ENCODE assay signal across 17 cellular contexts in the genomic region with DNA sequence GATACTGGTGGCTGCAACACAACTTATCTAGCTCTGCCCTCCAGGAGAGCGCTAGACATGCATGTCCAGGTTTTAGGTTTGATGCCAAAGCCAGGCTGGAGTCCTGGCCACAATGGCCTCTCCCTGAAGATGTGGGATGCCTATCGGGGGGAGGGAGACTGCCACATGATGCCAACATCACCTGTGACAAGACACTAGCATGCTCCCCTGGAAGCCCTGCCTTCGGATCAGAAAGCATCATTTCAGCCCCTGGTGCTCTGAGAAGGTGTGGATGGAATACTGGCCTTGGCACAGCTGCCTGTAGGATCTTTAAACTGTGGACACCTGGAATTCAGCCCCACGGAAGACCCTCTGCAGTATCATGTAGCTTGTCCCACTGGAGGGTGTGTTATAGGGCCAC.
A peak's percentile ranks its signal among the peaks of the same experiment; 100 is the strongest.
DNase-seq lines count a peak whose midpoint lies in the region; ATAC-seq and TF ChIP-seq lines count a peak whose summit lies in the region.
"Had no signal": no experiment of that assay in that cellular context is flagged by ENCODE, and none has a peak within 500 bp of the region (broad histone marks: within the 10 kb centered on the region; RNA-seq: fewer than 3 reads in every experiment).

No MANE protein-coding gene starts in this region.

- no CpG with 5 or more reads among the region's 4 CpGs for WGBS in neuronal stem cell (ENCODE audit: extremely low coverage in 2 of 2, insufficient read length in 2 of 2, insufficient replicate concordance in 1 of 2), 2 donors

- H3K4ac ChIP-seq in neuronal stem cell (ENCODE audit: low read length) = no peak overlapping the region

- no peaks in the 10 kb centered on the region for H3K27me3 Mint-ChIP-seq in activated CD4-positive, alpha-beta T cell treated with anti-CD3 and anti-CD28 coated beads, Interleukin-2, amount 10 ng/mL, durations not matched to agents 24 days and 14 days
- H3K27me3 Mint-ChIP-seq: B cell; CD4-positive, alpha-beta T cell had no signal

- H3K18ac ChIP-seq in neuronal stem cell (ENCODE audit: low read length) = no peak overlapping the region

- no peak overlapping the region for H3K14ac ChIP-seq in neuronal stem cell (ENCODE audit: low read length)

- H2BK5ac ChIP-seq in neuronal stem cell (ENCODE audit: low read length) = no peak overlapping the region

- H3K27ac Mint-ChIP-seq in activated CD4-positive, alpha-beta T cell treated with anti-CD3 and anti-CD28 coated beads, Interleukin-2, amount 10 ng/mL, durations not matched to agents 24 days and 14 days = no peak overlapping the region
- H3K27ac Mint-ChIP-seq: B cell; CD4-positive, alpha-beta T cell; CD8-positive, alpha-beta T cell had no signal

- peak overlapping the region; percentile 1 for H3K9ac ChIP-seq in neuronal stem cell (ENCODE audit: low read depth, low read length, poor library complexity)
- H3K9ac ChIP-seq: BLaER1 treated with 17β-estradiol and CSF1 and Interleukin-3, amounts not matched to agents 10 nM and 100 nM had no signal

- H3K4me3 ChIP-seq in neuronal stem cell (ENCODE audit: low read length in 2 of 2) (no peak overlapping the region), upper lobe of right lung (no peak overlapping the region)
- H3K4me3 ChIP-seq: A549; BLaER1 treated with 17β-estradiol and CSF1 and Interleukin-3, amounts not matched to agents 10 nM and 100 nM had no signal

- H3K27ac ChIP-seq in neuronal stem cell (replicated peaks; ENCODE audit: low read length) = no peak overlapping the region
- no peak overlapping the region for H3K27ac ChIP-seq in upper lobe of right lung
- H3K27ac ChIP-seq: 22Rv1; A549; BLaER1 treated with 17β-estradiol and CSF1 and Interleukin-3, amounts not matched to agents 10 nM and 100 nM; C4-2B had no signal

- no peak overlapping the region for H4K91ac ChIP-seq in neuronal stem cell (ENCODE audit: low read depth, low read length, poor library complexity)

- H3K36me3 ChIP-seq in neuronal stem cell (replicated peaks in 1 of 2; ENCODE audit: control insufficient read depth in 2 of 2, insufficient read depth in 2 of 2, low read length in 2 of 2) (no peaks in the 10 kb centered on the region), upper lobe of right lung (no peaks in the 10 kb centered on the region)
- H3K36me3 ChIP-seq: BLaER1 treated with 17β-estradiol and CSF1 and Interleukin-3, amounts not matched to agents 10 nM and 100 nM had no signal

- H3K4me2 ChIP-seq in neuronal stem cell (ENCODE audit: insufficient read depth, low read length, poor library complexity, severe bottlenecking) = no peak overlapping the region
- H3K4me2 ChIP-seq: A549; BLaER1 treated with 17β-estradiol and CSF1 and Interleukin-3, amounts not matched to agents 10 nM and 100 nM had no signal

- DNase-seq in activated CD4-positive, alpha-beta T cell treated with anti-CD3 and anti-CD28 coated beads, Interleukin-2, amount 10 ng/mL, durations not matched to agents 24 days and 14 days = peak; percentile 25
- no peak for DNase-seq in activated CD4-positive, alpha-beta T cell treated with anti-CD3 and anti-CD28 coated beads, Interleukin-2, amount 50 U/mL, for 4 hours
- DNase-seq in neuronal stem cell (ENCODE audit: low spot score) = no peak
- DNase-seq in NCI-H128 (lab: John Stamatoyannopoulos, UW; ENCODE audit: unreplicated experiment) = no peak
- no peak for DNase-seq in upper lobe of right lung
- DNase-seq: AML-193; Caco-2; Calu3; CD4-positive, alpha-beta T cell; CD8-positive, alpha-beta T cell; DMS79 treated with DMSO at 0.1 percent for 48 hours; GF-D8 had no signal

- no peak overlapping the region for H3K4me3 Mint-ChIP-seq in activated CD4-positive, alpha-beta T cell treated with anti-CD3 and anti-CD28 coated beads, Interleukin-2, amount 10 ng/mL, durations not matched to agents 24 days and 14 days
- H3K4me3 Mint-ChIP-seq: B cell; CD4-positive, alpha-beta T cell; CD8-positive, alpha-beta T cell had no signal

- H3K79me1 ChIP-seq in neuronal stem cell (ENCODE audit: low read depth, low read length) = no peaks in the 10 kb centered on the region

- TF ChIP-seq CTCF in upper lobe of right lung (IDR thresholded peaks at IDR 0.05) = no peak

- no peak for ATAC-seq in upper lobe of right lung
- ATAC-seq: A549; CD8-positive, alpha-beta T cell had no signal

- H3K9me3 ChIP-seq in neuronal stem cell (replicated peaks in 1 of 2; ENCODE audit: control insufficient read depth in 2 of 2, insufficient read depth in 1 of 2, low read depth in 1 of 2, low read length in 2 of 2) (no peaks in the 10 kb centered on the region), upper lobe of right lung (no peaks in the 10 kb centered on the region)
- H3K9me3 ChIP-seq: A549; BLaER1 treated with 17β-estradiol and CSF1 and Interleukin-3, amounts not matched to agents 10 nM and 100 nM; Caco-2 had no signal

- no peak overlapping the region for H2AFZ ChIP-seq in neuronal stem cell (ENCODE audit: low read length)

- H3K27me3 ChIP-seq in neuronal stem cell (ENCODE audit: control insufficient read depth in 3 of 3, insufficient read depth in 3 of 3, low read depth in 1 of 3, low read length in 3 of 3) (no peaks in the 10 kb centered on the region), upper lobe of right lung (no peaks in the 10 kb centered on the region)
- H3K27me3 ChIP-seq: BLaER1 treated with 17β-estradiol and CSF1 and Interleukin-3, amounts not matched to agents 10 nM and 100 nM had no signal

- H2BK12ac ChIP-seq in neuronal stem cell (ENCODE audit: low read length) = no peak overlapping the region

- no peaks in the 10 kb centered on the region for H3K36me3 Mint-ChIP-seq in activated CD4-positive, alpha-beta T cell treated with anti-CD3 and anti-CD28 coated beads, Interleukin-2, amount 10 ng/mL, durations not matched to agents 24 days and 14 days (ENCODE audit: low read depth)
- H3K36me3 Mint-ChIP-seq: CD8-positive, alpha-beta T cell had no signal

- H4K8ac ChIP-seq in neuronal stem cell (ENCODE audit: low read depth, low read length) = no peak overlapping the region

- peak overlapping the region; percentile 66 for H3K23ac ChIP-seq in neuronal stem cell (ENCODE audit: low read depth, low read length, poor library complexity)

- H2AK5ac ChIP-seq in neuronal stem cell (ENCODE audit: low read depth, low read length) = peak overlapping the region; percentile 34

- no peaks in the 10 kb centered on the region for H3K9me3 Mint-ChIP-seq in activated CD4-positive, alpha-beta T cell treated with anti-CD3 and anti-CD28 coated beads, Interleukin-2, amount 10 ng/mL, durations not matched to agents 24 days and 14 days
- H3K9me3 Mint-ChIP-seq: CD8-positive, alpha-beta T cell had no signal

- H3K4me1 Mint-ChIP-seq in activated CD4-positive, alpha-beta T cell treated with anti-CD3 and anti-CD28 coated beads, Interleukin-2, amount 10 ng/mL, durations not matched to agents 24 days and 14 days = no peaks in the 10 kb centered on the region
- H3K4me1 Mint-ChIP-seq: B cell had no signal

- H3K4me1 ChIP-seq in neuronal stem cell (ENCODE audit: control insufficient read depth in 2 of 2, insufficient read depth in 1 of 2, low read depth in 1 of 2, low read length in 2 of 2) = peaks cover 0 to 14% of the 10 kb centered on the region in 2 donors
- H3K4me1 ChIP-seq in upper lobe of right lung = no peaks in the 10 kb centered on the region
- H3K4me1 ChIP-seq: A549; BLaER1 treated with 17β-estradiol and CSF1 and Interleukin-3, amounts not matched to agents 10 nM and 100 nM; Caco-2 had no signal

- no peak overlapping the region for H2BK120ac ChIP-seq in neuronal stem cell (ENCODE audit: low read depth, low read length)

- no peak overlapping the region for H2BK15ac ChIP-seq in neuronal stem cell (ENCODE audit: low read length)

- intact Hi-C loops in activated CD4-positive, alpha-beta T cell treated with anti-CD3 and anti-CD28 coated beads, Interleukin-2, amount 10 ng/mL, durations not matched to agents 24 days and 14 days (cut with micrococcal nuclease) = no loop called here
- intact Hi-C loops in upper lobe of right lung (cut with DNase I) = loop anchor here (10.0 kb wide), 1 partner anchor 390 kb away; no protein-coding TSS in a partner anchor
